In the genomic region with DNA sequence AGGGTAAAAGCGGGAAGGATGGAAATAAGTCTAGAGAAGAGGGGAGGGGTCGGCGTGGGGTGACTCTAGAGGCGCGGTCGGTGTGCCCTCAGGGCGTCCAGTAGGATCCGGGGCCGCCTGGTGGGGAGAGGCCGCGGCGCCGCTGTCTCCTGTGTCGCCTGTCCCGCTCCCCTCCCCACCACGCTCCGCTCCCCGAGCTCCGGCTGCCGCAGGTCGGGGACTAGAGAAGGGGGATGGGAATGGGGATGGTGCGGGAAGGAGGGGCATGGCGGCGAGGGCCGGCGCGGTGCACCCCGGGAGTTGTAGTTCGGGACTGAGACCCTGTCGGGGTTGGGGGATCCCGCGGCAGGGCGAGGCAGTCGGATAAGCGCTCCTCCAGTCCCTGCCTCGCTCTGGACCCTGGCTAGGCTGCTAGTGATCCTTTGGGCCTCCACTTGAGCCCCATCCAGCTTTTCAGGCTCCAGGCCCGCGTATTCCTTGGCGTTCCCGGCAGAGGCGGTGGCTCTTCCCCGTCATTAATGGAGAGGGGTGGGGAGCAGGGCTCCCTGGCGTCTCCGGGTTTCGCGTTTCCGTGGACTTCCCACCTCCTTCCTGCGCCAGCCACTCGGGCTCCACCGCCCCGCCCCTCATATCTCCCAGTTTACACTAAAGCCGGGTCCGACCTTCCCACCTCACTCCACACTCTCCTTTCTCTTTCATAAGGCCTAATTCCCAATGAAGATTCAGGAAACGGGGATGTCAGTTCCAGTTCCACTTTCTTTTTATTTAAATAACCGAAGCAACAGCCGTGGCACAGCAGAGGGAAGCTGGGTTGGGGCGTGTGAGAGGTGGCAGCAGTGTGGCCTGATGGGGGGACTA, we compare ENCODE assay signal across 1 cellular context.
TF ChIP-seq lines count a peak whose summit lies in the region.

TSS of gene ENTREP3 (minus strand) at position 241 of the 858 bp plus-strand sequence. CDS start 606 bp downstream, outside the sequence.

TF ChIP-seq in HepG2, 621 proteins besides CTCF, POLR2A, EP300 and RAD21 (continued from another document and continues in another):
- TF ChIP-seq NFYC (CRISPR knock-in tag; IDR thresholded peaks at IDR 0.05) (0 out of 2 replicates have a peak, but pooled peaks have one; percentile 18), KDM5B (CRISPR knock-in tag; IDR thresholded peaks at IDR 0.05; ENCODE audit: borderline replicate concordance) (peak; percentile 46), ETV5 (CRISPR knock-in tag; IDR thresholded peaks at IDR 0.05; ENCODE audit: borderline replicate concordance) (no peak), ZNF672 (CRISPR knock-in tag; IDR thresholded peaks at IDR 0.05) (no peak), ZNF788 (CRISPR knock-in tag; IDR thresholded peaks at IDR 0.05; ENCODE audit: borderline replicate concordance) (peak; percentile 34; the same call in 1 of the 2 replicates), TSC22D2 (CRISPR knock-in tag; IDR thresholded peaks at IDR 0.05; ENCODE audit: borderline replicate concordance) (no peak), ZNF841 (CRISPR knock-in tag; IDR thresholded peaks at IDR 0.05; ENCODE audit: borderline replicate concordance) (no peak), ZNF549 (CRISPR knock-in tag; IDR thresholded peaks at IDR 0.05) (no peak), ZBTB49 (CRISPR knock-in tag; IDR thresholded peaks at IDR 0.05; ENCODE audit: borderline replicate concordance) (no peak), SRF (IDR thresholded peaks at IDR 0.05; ENCODE audit: low read depth, low read length) (no peak), NCOA5 (CRISPR knock-in tag; IDR thresholded peaks at IDR 0.05) (no peak), TFDP2 (CRISPR knock-in tag; IDR thresholded peaks at IDR 0.05) (peak; percentile 41; the same call in 1 of the 2 replicates), ZBTB1 (CRISPR knock-in tag; IDR thresholded peaks at IDR 0.05; ENCODE audit: borderline replicate concordance) (no peak), NFIC (IDR thresholded peaks at IDR 0.05; ENCODE audit: low read length) (no peak), DDIT3 (CRISPR knock-in tag; IDR thresholded peaks at IDR 0.05) (no peak), ZNF326 (CRISPR knock-in tag; IDR thresholded peaks at IDR 0.05; ENCODE audit: borderline replicate concordance) (no peak), JUNB (CRISPR knock-in tag; IDR thresholded peaks at IDR 0.05; ENCODE audit: borderline replicate concordance) (no peak), ZNF543 (CRISPR knock-in tag; IDR thresholded peaks at IDR 0.05) (peak; percentile 77), ZNF589 (CRISPR knock-in tag; conservative IDR thresholded peaks at IDR 0.05) (no peak), ZSCAN5A (CRISPR knock-in tag; IDR thresholded peaks at IDR 0.05; ENCODE audit: borderline replicate concordance) (no peak), ZNF335 (CRISPR knock-in tag; IDR thresholded peaks at IDR 0.05) (no peak), GLMP (CRISPR knock-in tag; IDR thresholded peaks at IDR 0.05; ENCODE audit: borderline replicate concordance) (no peak), SIX1 (CRISPR knock-in tag; IDR thresholded peaks at IDR 0.05; ENCODE audit: borderline replicate concordance) (no peak), RXRA (CRISPR knock-in tag; IDR thresholded peaks at IDR 0.05) (peak; percentile 40; the same call in 1 of the 2 replicates), SNAPC4 (CRISPR knock-in tag; IDR thresholded peaks at IDR 0.05) (no peak), ZNF331 (CRISPR knock-in tag; IDR thresholded peaks at IDR 0.05) (peak; percentile 72; the same call in 1 of the 2 replicates), ZNF747 (CRISPR knock-in tag; IDR thresholded peaks at IDR 0.05; ENCODE audit: borderline replicate concordance) (no peak), ZNF101 (CRISPR knock-in tag; IDR thresholded peaks at IDR 0.05; ENCODE audit: borderline replicate concordance, low read depth) (no peak), CHD4 (IDR thresholded peaks at IDR 0.05; ENCODE audit: borderline replicate concordance, low read length) (no peak), HOXA5 (CRISPR knock-in tag; IDR thresholded peaks at IDR 0.05) (peak; percentile 86; the same call in 1 of the 2 replicates), IKZF4 (CRISPR knock-in tag; IDR thresholded peaks at IDR 0.05; ENCODE audit: borderline replicate concordance, low read depth, not compliant biosample characterization) (no peak), ARNTL (CRISPR knock-in tag; IDR thresholded peaks at IDR 0.05) (peak; percentile 56; the same call in 1 of the 2 replicates), SIN3B (IDR thresholded peaks at IDR 0.05; ENCODE audit: low read length) (no peak), ZSCAN22 (CRISPR knock-in tag; IDR thresholded peaks at IDR 0.05) (no peak), ADNP (CRISPR knock-in tag; IDR thresholded peaks at IDR 0.05) (no peak)
- TF ChIP-seq, protein P1, sequence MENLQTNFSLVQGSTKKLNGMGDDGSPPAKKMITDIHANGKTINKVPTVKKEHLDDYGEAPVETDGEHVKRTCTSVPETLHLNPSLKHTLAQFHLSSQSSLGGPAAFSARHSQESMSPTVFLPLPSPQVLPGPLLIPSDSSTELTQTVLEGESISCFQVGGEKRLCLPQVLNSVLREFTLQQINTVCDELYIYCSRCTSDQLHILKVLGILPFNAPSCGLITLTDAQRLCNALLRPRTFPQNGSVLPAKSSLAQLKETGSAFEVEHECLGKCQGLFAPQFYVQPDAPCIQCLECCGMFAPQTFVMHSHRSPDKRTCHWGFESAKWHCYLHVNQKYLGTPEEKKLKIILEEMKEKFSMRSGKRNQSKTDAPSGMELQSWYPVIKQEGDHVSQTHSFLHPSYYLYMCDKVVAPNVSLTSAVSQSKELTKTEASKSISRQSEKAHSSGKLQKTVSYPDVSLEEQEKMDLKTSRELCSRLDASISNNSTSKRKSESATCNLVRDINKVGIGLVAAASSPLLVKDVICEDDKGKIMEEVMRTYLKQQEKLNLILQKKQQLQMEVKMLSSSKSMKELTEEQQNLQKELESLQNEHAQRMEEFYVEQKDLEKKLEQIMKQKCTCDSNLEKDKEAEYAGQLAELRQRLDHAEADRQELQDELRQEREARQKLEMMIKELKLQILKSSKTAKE (CRISPR knock-in tag; IDR thresholded peaks at IDR 0.05; ENCODE audit: borderline replicate concordance) = no peak
- TF ChIP-seq, protein P2, sequence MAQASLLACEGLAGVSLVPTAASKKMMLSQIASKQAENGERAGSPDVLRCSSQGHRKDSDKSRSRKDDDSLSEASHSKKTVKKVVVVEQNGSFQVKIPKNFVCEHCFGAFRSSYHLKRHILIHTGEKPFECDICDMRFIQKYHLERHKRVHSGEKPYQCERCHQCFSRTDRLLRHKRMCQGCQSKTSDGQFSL (CRISPR knock-in tag; IDR thresholded peaks at IDR 0.05) = peak; percentile 52; the same call in 1 of the 2 replicates
- TF ChIP-seq, protein P3, sequence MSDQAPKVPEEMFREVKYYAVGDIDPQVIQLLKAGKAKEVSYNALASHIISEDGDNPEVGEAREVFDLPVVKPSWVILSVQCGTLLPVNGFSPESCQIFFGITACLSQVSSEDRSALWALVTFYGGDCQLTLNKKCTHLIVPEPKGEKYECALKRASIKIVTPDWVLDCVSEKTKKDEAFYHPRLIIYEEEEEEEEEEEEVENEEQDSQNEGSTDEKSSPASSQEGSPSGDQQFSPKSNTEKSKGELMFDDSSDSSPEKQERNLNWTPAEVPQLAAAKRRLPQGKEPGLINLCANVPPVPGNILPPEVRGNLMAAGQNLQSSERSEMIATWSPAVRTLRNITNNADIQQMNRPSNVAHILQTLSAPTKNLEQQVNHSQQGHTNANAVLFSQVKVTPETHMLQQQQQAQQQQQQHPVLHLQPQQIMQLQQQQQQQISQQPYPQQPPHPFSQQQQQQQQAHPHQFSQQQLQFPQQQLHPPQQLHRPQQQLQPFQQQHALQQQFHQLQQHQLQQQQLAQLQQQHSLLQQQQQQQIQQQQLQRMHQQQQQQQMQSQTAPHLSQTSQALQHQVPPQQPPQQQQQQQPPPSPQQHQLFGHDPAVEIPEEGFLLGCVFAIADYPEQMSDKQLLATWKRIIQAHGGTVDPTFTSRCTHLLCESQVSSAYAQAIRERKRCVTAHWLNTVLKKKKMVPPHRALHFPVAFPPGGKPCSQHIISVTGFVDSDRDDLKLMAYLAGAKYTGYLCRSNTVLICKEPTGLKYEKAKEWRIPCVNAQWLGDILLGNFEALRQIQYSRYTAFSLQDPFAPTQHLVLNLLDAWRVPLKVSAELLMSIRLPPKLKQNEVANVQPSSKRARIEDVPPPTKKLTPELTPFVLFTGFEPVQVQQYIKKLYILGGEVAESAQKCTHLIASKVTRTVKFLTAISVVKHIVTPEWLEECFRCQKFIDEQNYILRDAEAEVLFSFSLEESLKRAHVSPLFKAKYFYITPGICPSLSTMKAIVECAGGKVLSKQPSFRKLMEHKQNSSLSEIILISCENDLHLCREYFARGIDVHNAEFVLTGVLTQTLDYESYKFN (CRISPR knock-in tag; conservative IDR thresholded peaks at IDR 0.05) = 0 out of 2 replicates have a peak, but pooled peaks have one; percentile 42
